Comparison of ENCODE assay signal across 2 cellular contexts in the genomic region with DNA sequence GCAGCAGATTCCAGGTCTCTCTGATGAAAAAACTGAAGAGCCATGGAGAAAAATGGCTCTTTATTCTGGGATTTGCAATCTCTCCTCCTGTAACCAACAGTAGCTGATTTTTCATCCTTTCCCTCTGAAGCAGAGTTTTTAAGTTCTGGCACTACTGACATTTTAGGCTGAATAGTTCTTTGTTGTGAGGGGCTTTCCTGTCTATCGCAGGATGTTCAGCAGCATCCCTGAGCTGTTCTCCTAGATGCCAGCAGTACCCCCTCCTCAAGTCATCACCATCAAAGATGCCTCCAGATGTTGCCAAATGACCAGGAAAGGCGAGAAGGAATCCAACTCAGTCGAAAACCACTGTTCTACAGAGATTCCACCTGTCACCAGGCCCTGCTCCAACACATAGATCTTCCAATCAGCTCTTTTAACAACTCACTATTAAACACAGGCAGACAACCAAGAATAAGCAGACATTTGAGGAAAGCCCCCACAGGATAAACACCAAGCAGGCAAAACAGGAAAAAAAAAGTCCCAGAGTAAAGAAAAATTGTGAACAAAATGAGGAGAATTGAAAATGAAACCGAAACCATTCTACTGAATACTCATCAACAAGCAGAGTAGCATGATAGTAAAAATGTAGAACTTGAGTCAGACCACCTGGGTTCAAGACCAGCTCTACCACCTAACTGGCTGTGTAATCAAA.
TF ChIP-seq lines count a peak whose summit lies in the region.

No MANE protein-coding gene starts in this region.

TF ChIP-seq in GM12878, 131 proteins besides CTCF, POLR2A, EP300 and RAD21:
- TF ChIP-seq, protein P1, sequence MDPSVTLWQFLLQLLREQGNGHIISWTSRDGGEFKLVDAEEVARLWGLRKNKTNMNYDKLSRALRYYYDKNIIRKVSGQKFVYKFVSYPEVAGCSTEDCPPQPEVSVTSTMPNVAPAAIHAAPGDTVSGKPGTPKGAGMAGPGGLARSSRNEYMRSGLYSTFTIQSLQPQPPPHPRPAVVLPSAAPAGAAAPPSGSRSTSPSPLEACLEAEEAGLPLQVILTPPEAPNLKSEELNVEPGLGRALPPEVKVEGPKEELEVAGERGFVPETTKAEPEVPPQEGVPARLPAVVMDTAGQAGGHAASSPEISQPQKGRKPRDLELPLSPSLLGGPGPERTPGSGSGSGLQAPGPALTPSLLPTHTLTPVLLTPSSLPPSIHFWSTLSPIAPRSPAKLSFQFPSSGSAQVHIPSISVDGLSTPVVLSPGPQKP (IDR thresholded peaks at IDR 0.05; ENCODE audit: low read depth, low read length) = no peak
- TF ChIP-seq, protein P2, sequence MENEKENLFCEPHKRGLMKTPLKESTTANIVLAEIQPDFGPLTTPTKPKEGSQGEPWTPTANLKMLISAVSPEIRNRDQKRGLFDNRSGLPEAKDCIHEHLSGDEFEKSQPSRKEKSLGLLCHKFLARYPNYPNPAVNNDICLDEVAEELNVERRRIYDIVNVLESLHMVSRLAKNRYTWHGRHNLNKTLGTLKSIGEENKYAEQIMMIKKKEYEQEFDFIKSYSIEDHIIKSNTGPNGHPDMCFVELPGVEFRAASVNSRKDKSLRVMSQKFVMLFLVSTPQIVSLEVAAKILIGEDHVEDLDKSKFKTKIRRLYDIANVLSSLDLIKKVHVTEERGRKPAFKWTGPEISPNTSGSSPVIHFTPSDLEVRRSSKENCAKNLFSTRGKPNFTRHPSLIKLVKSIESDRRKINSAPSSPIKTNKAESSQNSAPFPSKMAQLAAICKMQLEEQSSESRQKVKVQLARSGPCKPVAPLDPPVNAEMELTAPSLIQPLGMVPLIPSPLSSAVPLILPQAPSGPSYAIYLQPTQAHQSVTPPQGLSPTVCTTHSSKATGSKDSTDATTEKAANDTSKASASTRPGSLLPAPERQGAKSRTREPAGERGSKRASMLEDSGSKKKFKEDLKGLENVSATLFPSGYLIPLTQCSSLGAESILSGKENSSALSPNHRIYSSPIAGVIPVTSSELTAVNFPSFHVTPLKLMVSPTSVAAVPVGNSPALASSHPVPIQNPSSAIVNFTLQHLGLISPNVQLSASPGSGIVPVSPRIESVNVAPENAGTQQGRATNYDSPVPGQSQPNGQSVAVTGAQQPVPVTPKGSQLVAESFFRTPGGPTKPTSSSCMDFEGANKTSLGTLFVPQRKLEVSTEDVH (IDR thresholded peaks at IDR 0.05; ENCODE audit: low read depth, partially characterized antibody) = no peak
- no peak for TF ChIP-seq MYC (IDR thresholded peaks at IDR 0.05; ENCODE audit: insufficient read depth, insufficient read length, insufficient replicate concordance, low read length, severe bottlenecking)
- no peak for TF ChIP-seq YY1 (IDR thresholded peaks at IDR 0.05; ENCODE audit: low read depth, low read length)
- peak in 1 of 2 experiments; percentile 36; a peak in 1 of 4 replicates for TF ChIP-seq IKZF2 (IDR thresholded peaks at IDR 0.05)

TF ChIP-seq in GM23338, 12 proteins besides CTCF, POLR2A, EP300 and RAD21:
- TF ChIP-seq EZH2phosphoT487 (IDR thresholded peaks at IDR 0.05; ENCODE audit: unreplicated experiment) = no peak
- TF ChIP-seq JUNB (IDR thresholded peaks at IDR 0.05; ENCODE audit: unreplicated experiment) = no peak
- no peak for TF ChIP-seq CREB1 (CRISPR knock-in tag; IDR thresholded peaks at IDR 0.05; ENCODE audit: low read depth)
- TF ChIP-seq POLR2AphosphoS5 (IDR thresholded peaks at IDR 0.05; ENCODE audit: low read depth) = no peak
- TF ChIP-seq ZNF331 (CRISPR knock-in tag; IDR thresholded peaks at IDR 0.05; ENCODE audit: low read depth) = no peak
- no peak for TF ChIP-seq NANOG (IDR thresholded peaks at IDR 0.05; ENCODE audit: borderline replicate concordance)
- no peak for TF ChIP-seq ZNF114 (CRISPR knock-in tag; IDR thresholded peaks at IDR 0.05)
- TF ChIP-seq, protein P3, sequence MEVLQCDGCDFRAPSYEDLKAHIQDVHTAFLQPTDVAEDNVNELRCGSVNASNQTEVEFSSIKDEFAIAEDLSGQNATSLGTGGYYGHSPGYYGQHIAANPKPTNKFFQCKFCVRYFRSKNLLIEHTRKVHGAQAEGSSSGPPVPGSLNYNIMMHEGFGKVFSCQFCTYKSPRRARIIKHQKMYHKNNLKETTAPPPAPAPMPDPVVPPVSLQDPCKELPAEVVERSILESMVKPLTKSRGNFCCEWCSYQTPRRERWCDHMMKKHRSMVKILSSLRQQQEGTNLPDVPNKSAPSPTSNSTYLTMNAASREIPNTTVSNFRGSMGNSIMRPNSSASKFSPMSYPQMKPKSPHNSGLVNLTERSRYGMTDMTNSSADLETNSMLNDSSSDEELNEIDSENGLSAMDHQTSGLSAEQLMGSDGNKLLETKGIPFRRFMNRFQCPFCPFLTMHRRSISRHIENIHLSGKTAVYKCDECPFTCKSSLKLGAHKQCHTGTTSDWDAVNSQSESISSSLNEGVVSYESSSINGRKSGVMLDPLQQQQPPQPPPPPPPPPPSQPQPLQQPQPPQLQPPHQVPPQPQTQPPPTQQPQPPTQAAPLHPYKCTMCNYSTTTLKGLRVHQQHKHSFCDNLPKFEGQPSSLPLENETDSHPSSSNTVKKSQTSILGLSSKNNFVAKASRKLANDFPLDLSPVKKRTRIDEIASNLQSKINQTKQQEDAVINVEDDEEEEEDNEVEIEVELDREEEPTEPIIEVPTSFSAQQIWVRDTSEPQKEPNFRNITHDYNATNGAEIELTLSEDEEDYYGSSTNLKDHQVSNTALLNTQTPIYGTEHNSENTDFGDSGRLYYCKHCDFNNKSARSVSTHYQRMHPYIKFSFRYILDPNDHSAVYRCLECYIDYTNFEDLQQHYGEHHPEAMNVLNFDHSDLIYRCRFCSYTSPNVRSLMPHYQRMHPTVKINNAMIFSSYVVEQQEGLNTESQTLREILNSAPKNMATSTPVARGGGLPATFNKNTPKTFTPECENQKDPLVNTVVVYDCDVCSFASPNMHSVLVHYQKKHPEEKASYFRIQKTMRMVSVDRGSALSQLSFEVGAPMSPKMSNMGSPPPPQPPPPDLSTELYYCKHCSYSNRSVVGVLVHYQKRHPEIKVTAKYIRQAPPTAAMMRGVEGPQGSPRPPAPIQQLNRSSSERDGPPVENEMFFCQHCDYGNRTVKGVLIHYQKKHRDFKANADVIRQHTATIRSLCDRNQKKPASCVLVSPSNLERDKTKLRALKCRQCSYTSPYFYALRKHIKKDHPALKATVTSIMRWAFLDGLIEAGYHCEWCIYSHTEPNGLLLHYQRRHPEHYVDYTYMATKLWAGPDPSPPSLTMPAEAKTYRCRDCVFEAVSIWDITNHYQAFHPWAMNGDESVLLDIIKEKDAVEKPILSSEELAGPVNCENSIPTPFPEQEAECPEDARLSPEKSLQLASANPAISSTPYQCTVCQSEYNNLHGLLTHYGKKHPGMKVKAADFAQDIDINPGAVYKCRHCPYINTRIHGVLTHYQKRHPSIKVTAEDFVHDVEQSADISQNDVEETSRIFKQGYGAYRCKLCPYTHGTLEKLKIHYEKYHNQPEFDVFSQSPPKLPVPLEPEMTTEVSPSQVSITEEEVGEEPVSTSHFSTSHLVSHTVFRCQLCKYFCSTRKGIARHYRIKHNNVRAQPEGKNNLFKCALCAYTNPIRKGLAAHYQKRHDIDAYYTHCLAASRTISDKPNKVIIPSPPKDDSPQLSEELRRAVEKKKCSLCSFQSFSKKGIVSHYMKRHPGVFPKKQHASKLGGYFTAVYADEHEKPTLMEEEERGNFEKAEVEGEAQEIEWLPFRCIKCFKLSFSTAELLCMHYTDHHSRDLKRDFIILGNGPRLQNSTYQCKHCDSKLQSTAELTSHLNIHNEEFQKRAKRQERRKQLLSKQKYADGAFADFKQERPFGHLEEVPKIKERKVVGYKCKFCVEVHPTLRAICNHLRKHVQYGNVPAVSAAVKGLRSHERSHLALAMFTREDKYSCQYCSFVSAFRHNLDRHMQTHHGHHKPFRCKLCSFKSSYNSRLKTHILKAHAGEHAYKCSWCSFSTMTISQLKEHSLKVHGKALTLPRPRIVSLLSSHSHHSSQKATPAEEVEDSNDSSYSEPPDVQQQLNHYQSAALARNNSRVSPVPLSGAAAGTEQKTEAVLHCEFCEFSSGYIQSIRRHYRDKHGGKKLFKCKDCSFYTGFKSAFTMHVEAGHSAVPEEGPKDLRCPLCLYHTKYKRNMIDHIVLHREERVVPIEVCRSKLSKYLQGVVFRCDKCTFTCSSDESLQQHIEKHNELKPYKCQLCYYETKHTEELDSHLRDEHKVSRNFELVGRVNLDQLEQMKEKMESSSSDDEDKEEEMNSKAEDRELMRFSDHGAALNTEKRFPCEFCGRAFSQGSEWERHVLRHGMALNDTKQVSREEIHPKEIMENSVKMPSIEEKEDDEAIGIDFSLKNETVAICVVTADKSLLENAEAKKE (CRISPR knock-in tag; IDR thresholded peaks at IDR 0.05) = no peak
- TF ChIP-seq, protein P4, sequence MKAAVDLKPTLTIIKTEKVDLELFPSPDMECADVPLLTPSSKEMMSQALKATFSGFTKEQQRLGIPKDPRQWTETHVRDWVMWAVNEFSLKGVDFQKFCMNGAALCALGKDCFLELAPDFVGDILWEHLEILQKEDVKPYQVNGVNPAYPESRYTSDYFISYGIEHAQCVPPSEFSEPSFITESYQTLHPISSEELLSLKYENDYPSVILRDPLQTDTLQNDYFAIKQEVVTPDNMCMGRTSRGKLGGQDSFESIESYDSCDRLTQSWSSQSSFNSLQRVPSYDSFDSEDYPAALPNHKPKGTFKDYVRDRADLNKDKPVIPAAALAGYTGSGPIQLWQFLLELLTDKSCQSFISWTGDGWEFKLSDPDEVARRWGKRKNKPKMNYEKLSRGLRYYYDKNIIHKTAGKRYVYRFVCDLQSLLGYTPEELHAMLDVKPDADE (IDR thresholded peaks at IDR 0.05) = no peak
- TF ChIP-seq STAT1 (IDR thresholded peaks at IDR 0.05; ENCODE audit: unreplicated experiment) = no peak
